In the genomic region with DNA sequence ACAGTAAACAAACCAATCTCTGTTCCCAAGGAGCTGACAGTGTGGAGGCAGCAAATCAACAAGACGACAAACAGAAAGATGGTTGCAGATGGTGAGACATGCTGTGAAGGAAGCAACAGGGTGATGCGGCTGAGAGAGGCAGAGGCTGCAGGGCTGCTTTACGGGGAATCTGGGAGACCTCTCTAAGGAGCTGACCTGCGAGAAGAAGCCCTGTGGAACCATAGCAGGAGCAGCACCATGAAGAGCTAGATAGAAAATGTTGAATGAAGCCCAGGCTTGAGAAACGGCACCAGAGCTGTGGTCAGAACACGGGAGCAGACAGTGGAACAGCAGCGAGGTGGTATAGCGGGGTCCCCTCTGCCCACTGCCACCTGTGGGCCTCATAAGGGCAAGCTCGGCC, we compare ENCODE assay signal across 1 cellular context.
TF ChIP-seq lines count a peak whose summit lies in the region.

No MANE protein-coding gene starts in this region.

TF ChIP-seq in WTC11, 78 proteins besides CTCF, POLR2A, EP300 and RAD21 (continued from another document):
- TF ChIP-seq, protein P1, sequence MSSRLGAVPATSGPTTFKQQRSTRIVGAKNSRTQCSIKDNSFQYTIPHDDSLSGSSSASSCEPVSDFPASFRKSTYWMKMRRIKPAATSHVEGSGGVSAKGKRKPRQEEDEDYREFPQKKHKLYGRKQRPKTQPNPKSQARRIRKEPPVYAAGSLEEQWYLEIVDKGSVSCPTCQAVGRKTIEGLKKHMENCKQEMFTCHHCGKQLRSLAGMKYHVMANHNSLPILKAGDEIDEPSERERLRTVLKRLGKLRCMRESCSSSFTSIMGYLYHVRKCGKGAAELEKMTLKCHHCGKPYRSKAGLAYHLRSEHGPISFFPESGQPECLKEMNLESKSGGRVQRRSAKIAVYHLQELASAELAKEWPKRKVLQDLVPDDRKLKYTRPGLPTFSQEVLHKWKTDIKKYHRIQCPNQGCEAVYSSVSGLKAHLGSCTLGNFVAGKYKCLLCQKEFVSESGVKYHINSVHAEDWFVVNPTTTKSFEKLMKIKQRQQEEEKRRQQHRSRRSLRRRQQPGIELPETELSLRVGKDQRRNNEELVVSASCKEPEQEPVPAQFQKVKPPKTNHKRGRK (CRISPR knock-in tag; IDR thresholded peaks at IDR 0.05; ENCODE audit: borderline replicate concordance), result no peak
- TF ChIP-seq, protein P2, sequence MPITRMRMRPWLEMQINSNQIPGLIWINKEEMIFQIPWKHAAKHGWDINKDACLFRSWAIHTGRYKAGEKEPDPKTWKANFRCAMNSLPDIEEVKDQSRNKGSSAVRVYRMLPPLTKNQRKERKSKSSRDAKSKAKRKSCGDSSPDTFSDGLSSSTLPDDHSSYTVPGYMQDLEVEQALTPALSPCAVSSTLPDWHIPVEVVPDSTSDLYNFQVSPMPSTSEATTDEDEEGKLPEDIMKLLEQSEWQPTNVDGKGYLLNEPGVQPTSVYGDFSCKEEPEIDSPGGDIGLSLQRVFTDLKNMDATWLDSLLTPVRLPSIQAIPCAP (CRISPR knock-in tag; IDR thresholded peaks at IDR 0.05), result no peak
- TF ChIP-seq ZNF396 (CRISPR knock-in tag; IDR thresholded peaks at IDR 0.05; ENCODE audit: borderline replicate concordance), result no peak
